ENCODE assay signal across 23 cellular contexts in genomic region chrX:109959356-109959871, GRCh38. TPM values are rescaled to one million over a fixed set of nuclear protein-coding genes. Genes with fewer than 3 reads are reported as not detected.
DNase-seq lines count a peak whose midpoint lies in the region; ATAC-seq, FAIRE-seq and TF ChIP-seq lines count a peak whose summit lies in the region.
"Had no signal": no experiment of that assay in that cellular context is flagged by ENCODE, and none has a peak within 500 bp of the region (broad histone marks: within the 10 kb centered on the region; RNA-seq: fewer than 3 reads in every experiment).

No MANE protein-coding gene starts in this region.

- no peaks in the 10 kb centered on the region for H4K20me1 ChIP-seq in K562 (replicated peaks; ENCODE audit: control insufficient read depth, insufficient read depth, low read length)
- H4K20me1 ChIP-seq: BLaER1 had no signal

- intact Hi-C loops in K562 (cut with micrococcal nuclease) = loop anchor here (5.0 kb wide), 1 partner anchor 43 kb away; the partner anchor contains the start of gene TMEM164

- no peak for TF ChIP-seq RAD21 in K562 (CRISPR knock-in tag; conservative IDR thresholded peaks at IDR 0.05 in 1 of 2, IDR thresholded peaks at IDR 0.05 in 1 of 2)

- peak overlapping the region; percentile 64 for H2AFZ ChIP-seq in K562 (ENCODE audit: low read depth, low read length)
- H2AFZ ChIP-seq: hepatocyte had no signal

- H3K27me3 ChIP-seq in K562 (ENCODE audit: control insufficient read depth in 2 of 2, insufficient read depth in 2 of 2, low read length in 2 of 2) = no peaks in the 10 kb centered on the region
- H3K27me3 ChIP-seq: hepatocyte, Peyer's patch, thyroid gland had no signal

- no peak for TF ChIP-seq POLR2A in K562 (conservative IDR thresholded peaks at IDR 0.05)

- no peaks in the 10 kb centered on the region for H3K9me1 ChIP-seq in K562 (ENCODE audit: control insufficient read depth, insufficient read depth, low read length)

- H3K4me1 ChIP-seq in K562 (replicated peaks in 1 of 2; ENCODE audit: control insufficient read depth in 2 of 2, insufficient read depth in 2 of 2, low read length in 2 of 2) = peaks cover 0 to 40% of the 10 kb centered on the region in 2 experiments
- H3K4me1 ChIP-seq: BLaER1, Peyer's patch, thyroid gland had no signal

- BruUV-seq in K562 (replicated peaks; lab: Mats Ljungman, UMichigan) = no TSS peak

- peak overlapping the region in 1 of 2 experiments; percentile 61; a peak in 2 of 4 replicates for H3K9ac ChIP-seq in K562 (ENCODE audit: insufficient read depth in 1 of 2, low read depth in 2 of 2, low read length in 2 of 2)
- H3K9ac ChIP-seq: BLaER1, SK-N-SH had no signal

- no peak for TF ChIP-seq CTCF in K562 (IDR thresholded peaks at IDR 0.05 in 2 of 3, conservative IDR thresholded peaks at IDR 0.05 in 1 of 3; ENCODE audit: insufficient read depth in 2 of 3, low read depth in 1 of 3, low read length in 3 of 3)

- ATAC-seq in stimulated activated naive CD8-positive, alpha-beta T cell treated with anti-CD3 and anti-CD28 coated beads, Interleukin-15, amount 100 ng/mL, for 72 hours = peak; percentile 64
- ATAC-seq in stimulated activated naive CD8-positive, alpha-beta T cell treated with anti-CD3 and anti-CD28 coated beads, Interleukin-15, Interleukin-2, amounts not matched to agents 100 U/mL and 50 U/mL, for 24 hours = no peak
- ATAC-seq in K562 = peak; percentile 91
- ATAC-seq: activated naive CD4-positive, alpha-beta T cell treated with anti-CD3 and anti-CD28 coated beads, Interleukin-2, amount 50 U/mL, for 72 hours had no signal

- CTCF ChIA-PET in K562 (lab: Yijun Ruan, JAX; ENCODE audit: low intra/inter-chr PET ratio) = no interaction called here

- H3K27ac Mint-ChIP-seq in stimulated activated naive CD8-positive, alpha-beta T cell treated with anti-CD3 and anti-CD28 coated beads, Interleukin-15, amount 100 ng/mL, for 72 hours = peak overlapping the region in 1 of 2 donors; percentile 69
- H3K27ac Mint-ChIP-seq: activated naive CD4-positive, alpha-beta T cell treated with anti-CD3 and anti-CD28 coated beads, Interleukin-2, amount 50 U/mL, for 72 hours; activated T-cell treated with anti-CD3 and anti-CD28 coated beads, Interleukin-2, amount 50 U/mL, for 24 hours; memory B cell; nephron had no signal

- no peaks in the 10 kb centered on the region for H3K79me2 ChIP-seq in K562 (ENCODE audit: control insufficient read depth, insufficient read depth, low read length)
- H3K79me2 ChIP-seq: hepatocyte had no signal

- no peaks in the 10 kb centered on the region for H3K9me3 Mint-ChIP-seq in stimulated activated naive CD8-positive, alpha-beta T cell treated with anti-CD3 and anti-CD28 coated beads, Interleukin-15, amount 100 ng/mL, for 72 hours
- H3K9me3 Mint-ChIP-seq: activated naive CD4-positive, alpha-beta T cell treated with anti-CD3 and anti-CD28 coated beads, Interleukin-2, amount 50 U/mL, for 72 hours; activated T-cell treated with anti-CD3 and anti-CD28 coated beads, Interleukin-2, amount 50 U/mL, for 24 hours; memory B cell; nephron had no signal

- H3K4me2 ChIP-seq in K562 (ENCODE audit: insufficient read depth, low read length) = peak overlapping the region; percentile 54; the same call in 1 of the 2 replicates
- H3K4me2 ChIP-seq: BLaER1, hepatocyte, SK-N-SH had no signal

- no peak overlapping the region for H3K4me3 Mint-ChIP-seq in stimulated activated naive CD8-positive, alpha-beta T cell treated with anti-CD3 and anti-CD28 coated beads, Interleukin-15, amount 100 ng/mL, for 72 hours
- H3K4me3 Mint-ChIP-seq: activated T-cell treated with anti-CD3 and anti-CD28 coated beads, Interleukin-2, amount 50 U/mL, for 24 hours; memory B cell; nephron had no signal

- in situ Hi-C loops in K562 (cut with MboI) = no loop called here

- peak; percentile 78 for FAIRE-seq in K562 (lab: Jason Lieb, UNC)
- FAIRE-seq: A204.1, endometrium, TTC549 had no signal

- POLR2A ChIA-PET in K562 (lab: Yijun Ruan, JAX) = interaction anchor here (0.8 to 1.1 kb wide), 4 partner anchors 12 to 473 kb away, joined by 3 to 4 read pairs (median 3); no protein-coding TSS in a partner anchor

- no peaks in the 10 kb centered on the region for H3K27me3 Mint-ChIP-seq in stimulated activated naive CD8-positive, alpha-beta T cell treated with anti-CD3 and anti-CD28 coated beads, Interleukin-15, amount 100 ng/mL, for 72 hours
- H3K27me3 Mint-ChIP-seq: memory B cell had no signal

- H3K36me3 ChIP-seq in K562 (ENCODE audit: control insufficient read depth, insufficient read depth, low read length) = no peaks in the 10 kb centered on the region
- H3K36me3 ChIP-seq: BLaER1, Peyer's patch, thyroid gland had no signal

- peak overlapping the region; percentile 85 for H3K27ac ChIP-seq in K562 (ENCODE audit: extremely low read depth, low read depth, low read length)
- no peak overlapping the region for H3K27ac ChIP-seq in substantia nigra (ENCODE audit: low read depth, low read length, poor library complexity, severe bottlenecking)
- H3K27ac ChIP-seq: BLaER1, hepatocyte, Peyer's patch, thyroid gland had no signal

- H3K9me3 ChIP-seq in K562 (replicated peaks; ENCODE audit: control insufficient read depth, insufficient read depth, low read depth, low read length) = no peaks in the 10 kb centered on the region
- H3K9me3 ChIP-seq: BLaER1, Peyer's patch, SK-N-SH, thyroid gland had no signal

- H3K4me1 Mint-ChIP-seq in stimulated activated naive CD8-positive, alpha-beta T cell treated with anti-CD3 and anti-CD28 coated beads, Interleukin-15, amount 100 ng/mL, for 72 hours = peaks cover 21% of the 10 kb centered on the region

- TF ChIP-seq EP300 in K562 (IDR thresholded peaks at IDR 0.05; ENCODE audit: low read length) = peak; percentile 94

- peak in 1 of 2 donors; percentile 8 for DNase-seq in stimulated activated naive CD8-positive, alpha-beta T cell treated with anti-CD3 and anti-CD28 coated beads, Interleukin-15, amount 100 ng/mL, for 72 hours
- DNase-seq in stimulated activated naive CD8-positive, alpha-beta T cell treated with anti-CD3 and anti-CD28 coated beads, Interleukin-15, Interleukin-2, amounts not matched to agents 100 U/mL and 50 U/mL, for 24 hours = no peak
- DNase-seq in OCI-M1 (lab: John Stamatoyannopoulos, UW) (peak; percentile 96), K562 (ENCODE audit: extremely low read depth in 1 of 4, low spot score in 3 of 4) (peak; percentile 64 to 81 (median 70)), DMS 273 (lab: John Stamatoyannopoulos, UW; ENCODE audit: unreplicated experiment) (no peak), substantia nigra (lab: John Stamatoyannopoulos, UW) (no peak), cerebellar nuclear complex (lab: John Stamatoyannopoulos, UW) (no peak), NCI-H345 (lab: John Stamatoyannopoulos, UW) (no peak)
- DNase-seq: activated T-cell treated with anti-CD3 and anti-CD28 coated beads, Interleukin-2, amount 50 U/mL, for 24 hours; DMS153; NCI-H2029 treated with DMSO at 0.1 percent for 48 hours; NCI-H524; Peyer's patch; SK-N-SH; thyroid gland had no signal

- no peak overlapping the region for H3K4me3 ChIP-seq in K562
- H3K4me3 ChIP-seq: BLaER1, hepatocyte, Peyer's patch, thyroid gland had no signal

TF ChIP-seq in K562, 482 proteins besides CTCF, POLR2A, EP300 and RAD21 (continues in another document):
- TF ChIP-seq CTBP1 (IDR thresholded peaks at IDR 0.05; ENCODE audit: borderline replicate concordance) (no peak; the same call in 1 of the 2 replicates), CBX2 (IDR thresholded peaks at IDR 0.05; ENCODE audit: insufficient read depth, low read length, poor library complexity, severe bottlenecking) (no peak), ZNF695 (CRISPR knock-in tag; IDR thresholded peaks at IDR 0.05) (no peak), SNIP1 (IDR thresholded peaks at IDR 0.05; ENCODE audit: low read depth) (no peak), ZNF217 (CRISPR knock-in tag; IDR thresholded peaks at IDR 0.05) (no peak), GTF2E2 (tag; IDR thresholded peaks at IDR 0.05) (no peak), ZNF324 (CRISPR knock-in tag; IDR thresholded peaks at IDR 0.05) (no peak), ZNF561 (CRISPR knock-in tag; conservative IDR thresholded peaks at IDR 0.05) (no peak), ZEB2 (IDR thresholded peaks at IDR 0.05) (no peak), HMGN3 (IDR thresholded peaks at IDR 0.05; ENCODE audit: borderline replicate concordance, extremely low read depth, insufficient read length, low read depth, low read length) (peak; percentile 50), SIN3A (IDR thresholded peaks at IDR 0.05; ENCODE audit: borderline replicate concordance in 2 of 2, control insufficient read depth in 1 of 2, low read depth in 2 of 2, low read length in 2 of 2) (no peak), HMBOX1 (IDR thresholded peaks at IDR 0.05) (peak; percentile 89)

RNA-seq across cellular contexts. Expression of gene TMEM164, which starts 43.5 kb away (rescaled TPM):
- total RNA-seq in K562 (2011; cell fraction: chromatin; rRNA removed; ENCODE audit: low replicate concordance) = 48.8 and 62.1 TPM in 2 replicates
- 47.6 and 54.0 TPM in 2 replicates for total RNA-seq in K562 (2011; cell fraction: nucleolus; rRNA removed)
- total RNA-seq in K562 (2011; cell fraction: nucleoplasm; rRNA removed) = 66.5 and 89.7 TPM in 2 replicates
- total RNA-seq in K562 (2014; rRNA removed) = 18.3 and 44.2 TPM in 2 replicates
- total RNA-seq in K562 (2014; rRNA removed; fragmentation: Illumina TruSeq; extraction: Trizol) = 24.7 and 25.4 TPM in 2 replicates
- 25.9 and 28.7 TPM in 2 replicates for total RNA-seq in K562 (2015; rRNA removed; fragmentation: Illumina TruSeq; extraction: Trizol)
- total RNA-seq in K562 (2021) = 57.3 and 58.7 TPM in 2 replicates
- polyA plus RNA-seq in K562 (2011; rRNA removed) = 23.1 and 28.0 TPM in 2 replicates
- polyA plus RNA-seq in K562 (2011; cell fraction: cytosol; rRNA removed) = 20.8 and 24.2 TPM in 2 replicates
- polyA plus RNA-seq in K562 (2011; cell fraction: nucleus; rRNA removed) = 37.8 and 51.1 TPM in 2 replicates
- polyA plus RNA-seq in K562 (2012) = 31.6 and 34.8 TPM in 2 replicates
- 47.4 and 47.7 TPM in 2 replicates for polyA plus RNA-seq in K562 (2014; fragmentation: Illumina TruSeq; extraction: Trizol)
- 1 to 10 TPM; 2.4 to 3.0 TPM for polyA plus RNA-seq in K562 (2014; fragmentation: Nextera tagmentation; extraction: Ambion mirVana)
- 22.6 and 23.8 TPM in 2 replicates for polyA plus RNA-seq in K562 (2014; rRNA removed)
- 30.1 and 30.7 TPM in 2 replicates for polyA minus RNA-seq in K562 (2011; rRNA and poly(A)+ RNA removed)
- 30.5 and 31.7 TPM in 2 replicates for polyA minus RNA-seq in K562 (2011; cell fraction: cytosol; rRNA and poly(A)+ RNA removed)
- polyA minus RNA-seq in K562 (2011; cell fraction: nucleus; rRNA and poly(A)+ RNA removed) = 22.8 and 30.3 TPM in 2 replicates

Comparison
In these comparisons a context has a peak if more than half of its experiments do, and no peak if none do; other contexts are left out.
1. DNase-seq: peak in OCI-M1 (single experiment) and K562 (4 of 4); none in stimulated activated naive CD8-positive, alpha-beta T cell treated with anti-CD3 and anti-CD28 coated beads, Interleukin-15, Interleukin-2, amounts not matched to agents 100 U/mL and 50 U/mL, for 24 hours (single experiment), DMS 273 (single experiment), substantia nigra (0 of 49), cerebellar nuclear complex (0 of 2) and NCI-H345 (single experiment).